ENCODE assay signal across 15 cellular contexts in the genomic region with DNA sequence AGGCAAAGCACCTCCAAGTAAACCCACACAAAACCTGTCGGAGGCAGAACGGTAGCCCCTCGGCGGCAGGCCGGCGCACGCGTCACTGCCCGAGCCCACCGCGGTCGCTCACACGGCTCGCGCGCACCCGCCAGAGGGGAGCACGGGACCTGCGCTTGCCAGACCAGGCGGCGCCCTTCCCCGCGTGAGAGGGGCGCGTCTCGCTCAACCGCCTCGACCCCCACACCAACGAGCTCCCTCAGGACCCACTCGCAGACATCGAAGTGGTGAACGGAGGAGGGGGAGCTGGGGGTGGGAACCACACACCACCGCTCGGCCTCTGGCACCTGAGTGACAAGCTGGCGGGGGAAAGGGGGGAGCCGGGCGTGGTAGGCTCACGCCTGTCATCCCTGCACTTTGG.
DNase-seq lines count a peak whose midpoint lies in the region; ATAC-seq and TF ChIP-seq lines count a peak whose summit lies in the region.
"Had no signal": no experiment of that assay in that cellular context is flagged by ENCODE, and none has a peak within 500 bp of the region (broad histone marks: within the 10 kb centered on the region; RNA-seq: fewer than 3 reads in every experiment).

No MANE protein-coding gene starts in this region.

- no peaks in the 10 kb centered on the region for H3K4me1 Mint-ChIP-seq in activated CD8-positive, alpha-beta T cell treated with anti-CD3 and anti-CD28 coated beads for 36 hours (ENCODE audit: low read depth)
- H3K4me1 Mint-ChIP-seq in activated CD8-positive, alpha-beta T cell treated with anti-CD3 and anti-CD28 coated beads, Interleukin-2, amount 10 ng/mL, durations not matched to agents 7 days and 5 days (ENCODE audit: low read depth): peaks cover 2% of the 10 kb centered on the region
- H3K4me1 Mint-ChIP-seq in T-cell: no peaks in the 10 kb centered on the region
- H3K4me1 Mint-ChIP-seq: H9 had no signal

- peak overlapping the region; percentile 67 for H3K4me3 Mint-ChIP-seq in activated CD8-positive, alpha-beta T cell treated with anti-CD3 and anti-CD28 coated beads for 36 hours
- no peak overlapping the region for H3K4me3 Mint-ChIP-seq in activated CD8-positive, alpha-beta T cell treated with anti-CD3 and anti-CD28 coated beads, Interleukin-2, amount 10 ng/mL, durations not matched to agents 7 days and 5 days
- H3K4me3 Mint-ChIP-seq in T-cell: no peak overlapping the region
- H3K4me3 Mint-ChIP-seq: CD4-positive, alpha-beta T cell; H9 had no signal

- ATAC-seq in activated CD8-positive, alpha-beta T cell treated with anti-CD3 and anti-CD28 coated beads for 36 hours: no peak
- no peak for ATAC-seq in activated CD8-positive, alpha-beta T cell treated with anti-CD3 and anti-CD28 coated beads, Interleukin-2, amount 10 ng/mL, durations not matched to agents 7 days and 5 days
- ATAC-seq in T-cell (replicated peaks in 1 of 4): no peak
- no peak for ATAC-seq in activated CD4-positive, CD25-positive, alpha-beta regulatory T cell treated with anti-CD3 and anti-CD28 coated beads, Interleukin-2, amount 50 U/mL, for 24 hours
- ATAC-seq: A549, GM12878 had no signal

- no peak for TF ChIP-seq CTCF in activated CD8-positive, alpha-beta T cell treated with anti-CD3 and anti-CD28 coated beads for 36 hours (IDR thresholded peaks at IDR 0.05)

- POLR2A ChIA-PET in activated CD8-positive, alpha-beta T cell treated with anti-CD3 and anti-CD28 coated beads for 36 hours (lab: Charles Lee): no interaction called here
- POLR2A ChIA-PET in activated CD8-positive, alpha-beta T cell treated with anti-CD3 and anti-CD28 coated beads, Interleukin-2, amount 10 ng/mL, durations not matched to agents 7 days and 5 days (lab: Charles Lee): no interaction called here
- POLR2A ChIA-PET in T-cell (lab: Charles Lee): no interaction called here

- peaks cover 14% of the 10 kb centered on the region for H3K9me3 ChIP-seq in iPS-18c (ENCODE audit: control insufficient read depth, insufficient read depth, low read length)
- H3K9me3 ChIP-seq: A549 had no signal

- peaks cover 10% of the 10 kb centered on the region for H3K9me3 Mint-ChIP-seq in activated CD8-positive, alpha-beta T cell treated with anti-CD3 and anti-CD28 coated beads for 36 hours
- H3K9me3 Mint-ChIP-seq in activated CD8-positive, alpha-beta T cell treated with anti-CD3 and anti-CD28 coated beads, Interleukin-2, amount 10 ng/mL, durations not matched to agents 7 days and 5 days (ENCODE audit: insufficient read depth): peaks cover 4% of the 10 kb centered on the region
- H3K9me3 Mint-ChIP-seq in T-cell: peaks cover 1 to 8% (median 4%) of the 10 kb centered on the region in 3 donors

- intact Hi-C loops in activated CD8-positive, alpha-beta T cell treated with anti-CD3 and anti-CD28 coated beads for 36 hours (cut with micrococcal nuclease): no loop called here
- intact Hi-C loops in posterior vena cava (cut with DNase I): no loop called here

- H3K27me3 Mint-ChIP-seq in activated CD8-positive, alpha-beta T cell treated with anti-CD3 and anti-CD28 coated beads for 36 hours: peaks cover 2% of the 10 kb centered on the region
- no peaks in the 10 kb centered on the region for H3K27me3 Mint-ChIP-seq in activated CD8-positive, alpha-beta T cell treated with anti-CD3 and anti-CD28 coated beads, Interleukin-2, amount 10 ng/mL, durations not matched to agents 7 days and 5 days (ENCODE audit: low read depth)
- no peaks in the 10 kb centered on the region for H3K27me3 Mint-ChIP-seq in T-cell
- H3K27me3 Mint-ChIP-seq: CD4-positive, alpha-beta T cell had no signal

- H3K36me3 Mint-ChIP-seq in activated CD8-positive, alpha-beta T cell treated with anti-CD3 and anti-CD28 coated beads for 36 hours (ENCODE audit: low read depth): peaks cover 4% of the 10 kb centered on the region
- peaks cover 4% of the 10 kb centered on the region for H3K36me3 Mint-ChIP-seq in activated CD8-positive, alpha-beta T cell treated with anti-CD3 and anti-CD28 coated beads, Interleukin-2, amount 10 ng/mL, durations not matched to agents 7 days and 5 days (ENCODE audit: low read depth)
- no peaks in the 10 kb centered on the region for H3K36me3 Mint-ChIP-seq in T-cell

- no peak for TF ChIP-seq POLR2A in erythroblast (IDR thresholded peaks at IDR 0.05; ENCODE audit: low read length)

- no peak for DNase-seq in activated CD8-positive, alpha-beta T cell treated with anti-CD3 and anti-CD28 coated beads for 36 hours
- no peak for DNase-seq in activated CD8-positive, alpha-beta T cell treated with anti-CD3 and anti-CD28 coated beads, Interleukin-2, amount 10 ng/mL, durations not matched to agents 7 days and 5 days
- DNase-seq in posterior vena cava (ENCODE audit: low spot score) (peak; percentile 64), T-cell (no peak), erythroblast (lab: John Stamatoyannopoulos, UW) (no peak)
- DNase-seq: AML-193; CD4-positive, alpha-beta T cell; DND-41; EL; GOT3; H9 had no signal

- peak overlapping the region; percentile 34; the same call in 1 of the 2 replicates for H3K4me3 ChIP-seq in iPS-18c (ENCODE audit: insufficient read depth, low read depth, low read length)
- H3K4me3 ChIP-seq: A549, GM12878 had no signal

- H3K27ac Mint-ChIP-seq in activated CD8-positive, alpha-beta T cell treated with anti-CD3 and anti-CD28 coated beads for 36 hours: no peak overlapping the region
- no peak overlapping the region for H3K27ac Mint-ChIP-seq in activated CD8-positive, alpha-beta T cell treated with anti-CD3 and anti-CD28 coated beads, Interleukin-2, amount 10 ng/mL, durations not matched to agents 7 days and 5 days
- no peak overlapping the region for H3K27ac Mint-ChIP-seq in T-cell
- H3K27ac Mint-ChIP-seq: CD4-positive, alpha-beta T cell; H9 had no signal

- CTCF ChIA-PET in activated CD8-positive, alpha-beta T cell treated with anti-CD3 and anti-CD28 coated beads for 36 hours (lab: Charles Lee): no interaction called here
- CTCF ChIA-PET in activated CD8-positive, alpha-beta T cell treated with anti-CD3 and anti-CD28 coated beads, Interleukin-2, amount 10 ng/mL, durations not matched to agents 7 days and 5 days (lab: Charles Lee): no interaction called here
- CTCF ChIA-PET in T-cell (lab: Charles Lee): no interaction called here
